Comparison of ENCODE assay signal across 8 cellular contexts in genomic region chr5:131634996-131635754, GRCh38. TPM values are rescaled to one million over a fixed set of nuclear protein-coding genes. Genes with fewer than 3 reads are reported as not detected.
DNase-seq lines count a peak whose midpoint lies in the region; ATAC-seq, FAIRE-seq and TF ChIP-seq lines count a peak whose summit lies in the region.

TSS of gene RAPGEF6 (minus strand) at chr5:131635229. CDS start at chr5:131635030, 199 bp downstream.

- peak within 1 kb of the TSS; percentile 99 for H3K4me3 Mint-ChIP-seq in activated naive CD8-positive, alpha-beta T cell treated with anti-CD3 and anti-CD28 coated beads, Interleukin-2, amount 50 U/mL, for 24 hours

- no peaks in the 10 kb centered on the region for H3K27me3 Mint-ChIP-seq in activated naive CD8-positive, alpha-beta T cell treated with anti-CD3 and anti-CD28 coated beads, Interleukin-2, amount 50 U/mL, for 24 hours

- H3K27ac ChIP-seq in pancreas (peak within 1 kb of the TSS; percentile 89 to 98 (median 97)), tibial artery (peak within 1 kb of the TSS; percentile 95 to 98)

- H3K36me3 ChIP-seq in pancreas, result no peaks in the 10 kb centered on the region
- no peaks in the 10 kb centered on the region for H3K36me3 ChIP-seq in tibial artery

- ATAC-seq in HG02763 (IDR thresholded peaks at IDR 0.05; ENCODE audit: unreplicated experiment) (peak; percentile 89), Right ventricle myocardium superior (ENCODE audit: poor library complexity) (peak; percentile 98), pancreas (peak; percentile 92 to 98 (median 94))
- peak; percentile 94 for ATAC-seq in activated naive CD8-positive, alpha-beta T cell treated with anti-CD3 and anti-CD28 coated beads, Interleukin-2, amount 50 U/mL, for 24 hours

- 0 to 1% methylated on average over 56 to 60 of the region's 60 CpGs for WGBS in pancreas, 2 donors

- DNase-seq in NCI-H1417 treated with DMSO at 0.1 percent for 48 hours (lab: John Stamatoyannopoulos, UW) (peak; percentile 78), SW480 (ENCODE audit: low spot score) (peak; percentile 100), Right ventricle myocardium superior (peak; percentile 97), pancreas (peak; percentile 95 to 98 (median 98)), tibial artery (peak; percentile 99 to 100)
- peak; percentile 96 for DNase-seq in activated naive CD8-positive, alpha-beta T cell treated with anti-CD3 and anti-CD28 coated beads, Interleukin-2, amount 50 U/mL, for 24 hours

- TF ChIP-seq CTCF in GM12872 (IDR thresholded peaks at IDR 0.05; ENCODE audit: insufficient read depth, low read depth, low read length) (peak; percentile 12; the same call in 2 of the 3 replicates), pancreas (IDR thresholded peaks at IDR 0.05) (no peak), tibial artery (IDR thresholded peaks at IDR 0.05) (peak; percentile 2 to 35)

- peaks cover 5% of the 10 kb centered on the region for H3K36me3 Mint-ChIP-seq in activated naive CD8-positive, alpha-beta T cell treated with anti-CD3 and anti-CD28 coated beads, Interleukin-2, amount 50 U/mL, for 24 hours (ENCODE audit: low read depth)

- peak within 1 kb of the TSS; percentile 49 to 67 (median 64) for H3K4me3 ChIP-seq in pancreas
- H3K4me3 ChIP-seq in tibial artery, result peak within 1 kb of the TSS; percentile 76 to 89

- FAIRE-seq in pancreas (lab: Jason Lieb, UNC), result peak; percentile 97

- H3K4me1 ChIP-seq in pancreas (peaks cover 0 to 21% (median 19%) of the 10 kb centered on the region in 3 donors), tibial artery (peaks cover 0 to 37% (median 25%) of the 10 kb centered on the region in 4 donors)

- intact Hi-C loops in Right ventricle myocardium superior (cut with DNase I), result no loop called here
- intact Hi-C loops in pancreas (cut with DNase I), result no loop called here
- intact Hi-C loops in tibial artery (cut with DNase I; ENCODE audit: low total_unique reads), result loop anchor here (2.0 kb wide), 1 partner anchor 162 kb away; the partner anchor contains the start of gene FNIP1

- H3K27ac Mint-ChIP-seq in activated naive CD8-positive, alpha-beta T cell treated with anti-CD3 and anti-CD28 coated beads, Interleukin-2, amount 50 U/mL, for 24 hours, result peak within 1 kb of the TSS; percentile 97

- peaks cover 33% of the 10 kb centered on the region for H3K4me1 Mint-ChIP-seq in activated naive CD8-positive, alpha-beta T cell treated with anti-CD3 and anti-CD28 coated beads, Interleukin-2, amount 50 U/mL, for 24 hours

- H3K27me3 ChIP-seq in pancreas, result no peaks in the 10 kb centered on the region
- H3K27me3 ChIP-seq in tibial artery, result no peaks in the 10 kb centered on the region

- H3K9me3 ChIP-seq in pancreas (no peaks in the 10 kb centered on the region), tibial artery (no peaks in the 10 kb centered on the region)

- H3K9me3 Mint-ChIP-seq in activated naive CD8-positive, alpha-beta T cell treated with anti-CD3 and anti-CD28 coated beads, Interleukin-2, amount 50 U/mL, for 24 hours, result no peaks in the 10 kb centered on the region

RNA-seq across cellular contexts. Expression of gene RAPGEF6, which starts in this region (rescaled TPM):
- 8.2 TPM for total RNA-seq in Right ventricle myocardium superior
- total RNA-seq in pancreas, result 10 to 100 TPM in 1 of 6 donors, 1 to 10 TPM in 5; 5.3 to 13.2 (median 7.2) TPM
- 1 to 10 TPM; 1.7 to 2.7 TPM for polyA plus RNA-seq in pancreas

Comparison
In these comparisons a context has a peak if more than half of its experiments do, and no peak if none do; other contexts are left out.
1. Peak in every context shown above with its lines: DNase-seq, ATAC-seq, H3K4me3 ChIP-seq and H3K27ac ChIP-seq.
2. CTCF ChIP-seq: peak in GM12872 (single experiment) and tibial artery (2 of 2); none in pancreas (0 of 4).